Comparison of ENCODE assay signal across 21 cellular contexts in the genomic region with DNA sequence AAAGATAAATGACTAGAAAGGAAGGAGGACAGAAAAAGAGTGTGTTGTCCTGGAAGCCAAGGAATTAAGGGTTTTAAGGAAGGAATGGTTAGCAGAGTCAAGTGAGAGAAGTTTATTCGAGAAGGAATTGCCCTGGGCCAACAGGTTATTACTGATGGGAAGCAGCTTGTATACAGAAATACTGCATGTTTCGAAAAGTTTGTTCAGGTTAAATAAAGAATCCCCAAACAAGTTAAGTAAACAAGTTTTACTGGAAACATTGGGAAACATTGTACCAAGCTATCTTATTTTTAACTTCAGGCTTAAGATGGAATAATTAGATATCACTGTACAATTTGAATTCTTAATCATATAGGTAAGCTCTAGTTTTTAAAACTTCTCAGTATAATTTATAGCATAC.
"Had no signal": no experiment of that assay in that cellular context is flagged by ENCODE, and none has a peak within 500 bp of the region (broad histone marks: within the 10 kb centered on the region; RNA-seq: fewer than 3 reads in every experiment).

No MANE protein-coding gene starts in this region.

- H3K9me3 ChIP-seq: gastrocnemius medialis, heart right ventricle, lower lobe of right lung, neutrophil, tibial artery, upper lobe of left lung, uterus had no signal

- H3K4me1 ChIP-seq: heart right ventricle, lower lobe of right lung, tibial artery, uterus had no signal

- H3K36me3 ChIP-seq: uterus had no signal

- H3K27me3 Mint-ChIP-seq: naive B cell; stimulated activated naive CD8-positive, alpha-beta T cell treated with anti-CD3 and anti-CD28 coated beads, Interleukin-15, Interleukin-2, amounts not matched to agents 100 ng/mL and 50 ng/mL, for 24 hours had no signal

- H3K27ac Mint-ChIP-seq: stimulated activated naive CD8-positive, alpha-beta T cell treated with anti-CD3 and anti-CD28 coated beads, Interleukin-15, Interleukin-2, amounts not matched to agents 100 ng/mL and 50 ng/mL, for 24 hours had no signal

- H3K9me3 Mint-ChIP-seq: naive B cell; stimulated activated effector memory CD8-positive, alpha-beta T cell treated with anti-CD3 and anti-CD28 coated beads, Interleukin-12 subunit alpha, Interleukin-12 subunit beta, amount 100 ng/mL, for 72 hours; stimulated activated naive CD8-positive, alpha-beta T cell treated with anti-CD3 and anti-CD28 coated beads, Interleukin-15, Interleukin-2, amounts not matched to agents 100 ng/mL and 50 ng/mL, for 24 hours had no signal

- DNase-seq: cortex of kidney; dorsolateral prefrontal cortex; effector CD8-positive, alpha-beta T cell; gastrocnemius medialis; heart right ventricle; hypothalamus; kidney glomerular epithelial cell; lower lobe of right lung; mesenchymal stem cell; midbrain; naive B cell; right cardiac atrium; stimulated activated CD4-positive, alpha-beta T cell treated with anti-CD3 and anti-CD28 coated beads, Interleukin-4, amount 100 ng/mL, for 1 hour; stimulated activated CD8-positive, alpha-beta memory T cell treated with anti-CD3 and anti-CD28 coated beads, Interleukin-4, amount 100 ng/mL, for 48 hours; tibial artery; upper lobe of left lung; uterus had no signal

- H3K27me3 ChIP-seq: dorsolateral prefrontal cortex, gastrocnemius medialis, heart right ventricle, neutrophil, tibial artery, upper lobe of left lung, uterus had no signal

- H3K27ac ChIP-seq: gastrocnemius medialis, heart right ventricle, lower lobe of right lung, neutrophil, tibial artery, upper lobe of left lung, uterus had no signal

- H3K4me3 Mint-ChIP-seq: naive B cell; stimulated activated effector memory CD8-positive, alpha-beta T cell treated with anti-CD3 and anti-CD28 coated beads, Interleukin-12 subunit alpha, Interleukin-12 subunit beta, amount 100 ng/mL, for 72 hours; stimulated activated naive CD8-positive, alpha-beta T cell treated with anti-CD3 and anti-CD28 coated beads, Interleukin-15, Interleukin-2, amounts not matched to agents 100 ng/mL and 50 ng/mL, for 24 hours had no signal

- ATAC-seq: gastrocnemius medialis; heart right ventricle; right cardiac atrium; stimulated activated effector memory CD8-positive, alpha-beta T cell treated with anti-CD3 and anti-CD28 coated beads, Interleukin-12 subunit alpha, Interleukin-12 subunit beta, amount 100 ng/mL, for 72 hours had no signal

- H3K4me3 ChIP-seq: dorsolateral prefrontal cortex, gastrocnemius medialis, heart right ventricle, lower lobe of right lung, smooth muscle cell, tibial artery, upper lobe of left lung, uterus had no signal
